ENCODE assay signal across 15 cellular contexts in genomic region chr6:150634641-150635292, GRCh38. TPM values are rescaled to one million over a fixed set of nuclear protein-coding genes. Genes with fewer than 3 reads are reported as not detected.
A peak's percentile ranks its signal among the peaks of the same experiment; 100 is the strongest.
DNase-seq lines count a peak whose midpoint lies in the region; ATAC-seq and TF ChIP-seq lines count a peak whose summit lies in the region.
"Had no signal": no experiment of that assay in that cellular context is flagged by ENCODE, and none has a peak within 500 bp of the region (broad histone marks: within the 10 kb centered on the region; RNA-seq: fewer than 3 reads in every experiment).

No MANE protein-coding gene starts in this region.

- H3K27me3 ChIP-seq in Karpas-422 (ENCODE audit: low read length) = no peaks in the 10 kb centered on the region
- H3K27me3 ChIP-seq in smooth muscle cell (ENCODE audit: low read depth) = no peaks in the 10 kb centered on the region
- H3K27me3 ChIP-seq: tibial nerve had no signal

- H3K27ac ChIP-seq in Karpas-422 (ENCODE audit: low read length) (peak overlapping the region; percentile 91), smooth muscle cell (ENCODE audit: low read depth) (no peak overlapping the region)

- peak overlapping the region; percentile 78 for H3K4me2 ChIP-seq in Karpas-422 (ENCODE audit: low read depth, low read length, poor library complexity, severe bottlenecking)
- peak overlapping the region; percentile 30 for H3K4me2 ChIP-seq in smooth muscle cell

- H3K9me3 ChIP-seq in Karpas-422 (ENCODE audit: low read length) (no peaks in the 10 kb centered on the region), smooth muscle cell (replicated peaks; ENCODE audit: low read depth) (no peaks in the 10 kb centered on the region)
- H3K9me3 ChIP-seq: tibial nerve had no signal

- H4K20me1 ChIP-seq in Karpas-422 (ENCODE audit: insufficient read depth, low read depth, low read length) = peaks cover 42% of the 10 kb centered on the region; the same call in 1 of the 2 replicates
- peaks cover 2% of the 10 kb centered on the region for H4K20me1 ChIP-seq in smooth muscle cell (ENCODE audit: low read depth)

- H3K36me3 ChIP-seq in Karpas-422 (ENCODE audit: insufficient read depth, low read length) (peaks cover 18% of the 10 kb centered on the region; the same call in 1 of the 2 replicates), smooth muscle cell (ENCODE audit: low read depth) (no peaks in the 10 kb centered on the region)
- H3K36me3 ChIP-seq: tibial nerve had no signal

- TF ChIP-seq CTCF in smooth muscle cell (IDR thresholded peaks at IDR 0.05; ENCODE audit: borderline replicate concordance, insufficient read depth, poor library complexity, severe bottlenecking) = no peak

- H3F3A ChIP-seq in smooth muscle cell (ENCODE audit: low read depth) = no peaks in the 10 kb centered on the region

- no peaks in the 10 kb centered on the region for H3K9me2 ChIP-seq in Karpas-422 (replicated peaks; ENCODE audit: insufficient read depth, low read length)

- peaks cover 100% of the 10 kb centered on the region for H3K4me1 ChIP-seq in Karpas-422 (ENCODE audit: low read length)
- H3K4me1 ChIP-seq in smooth muscle cell (ENCODE audit: low read depth) = peaks cover 4% of the 10 kb centered on the region

- H3K4me3 ChIP-seq in Karpas-422 (ENCODE audit: low read length) = peak overlapping the region; percentile 64
- H3K4me3 ChIP-seq in smooth muscle cell = no peak overlapping the region
- H3K4me3 ChIP-seq: tibial nerve had no signal

- ATAC-seq in HG02678 (IDR thresholded peaks at IDR 0.05; ENCODE audit: unreplicated experiment) = no peak
- ATAC-seq: naive thymus-derived CD8-positive, alpha-beta T cell had no signal

- peak; percentile 27 for DNase-seq in GM03348 (ENCODE audit: low spot score)
- peak; percentile 70 for DNase-seq in Karpas-422
- DNase-seq in astrocyte of the hippocampus (ENCODE audit: low read depth, low spot score) = peak; percentile 47
- DNase-seq in smooth muscle cell (lab: John Stamatoyannopoulos, UW; ENCODE audit: unreplicated experiment) = no peak
- DNase-seq in activated naive CD4-positive, alpha-beta T cell treated with anti-CD3 and anti-CD28 coated beads, Interleukin-2, amount 50 U/mL, for 16 hours = no peak
- no peak for DNase-seq in NCI-H146 treated with DMSO at 0.1 percent for 48 hours (lab: John Stamatoyannopoulos, UW; ENCODE audit: unreplicated experiment)
- DNase-seq: cortex of kidney; naive thymus-derived CD8-positive, alpha-beta T cell; NCI-H1436 treated with DMSO at 0.1 percent for 48 hours; retina; stimulated activated CD4-positive, alpha-beta T cell treated with anti-CD3 and anti-CD28 coated beads, Interleukin-1b, Interleukin-23, amount 100 ng/mL, for 48 hours; SW 1271 had no signal

- WGBS in smooth muscle cell (ENCODE audit: low lambda C conversion rate) = 43% methylated on average over 3 of the region's 3 CpGs

- peak overlapping the region; percentile 67 for H3K9ac ChIP-seq in Karpas-422 (ENCODE audit: low read length)
- H3K9ac ChIP-seq in smooth muscle cell (ENCODE audit: low read depth) = no peak overlapping the region

- peaks cover 93% of the 10 kb centered on the region for H3K79me2 ChIP-seq in Karpas-422 (ENCODE audit: low read length)
- H3K79me2 ChIP-seq in smooth muscle cell (ENCODE audit: low read depth) = no peaks in the 10 kb centered on the region

- no peak overlapping the region for H2AFZ ChIP-seq in Karpas-422 (ENCODE audit: low read length)
- no peak overlapping the region for H2AFZ ChIP-seq in smooth muscle cell (ENCODE audit: low read depth)

RNA-seq across cellular contexts. Expression of gene PLEKHG1, which starts 35.1 kb away (rescaled TPM):
- total RNA-seq in Karpas-422 (2014; rRNA removed; shearing (Covaris generic); ENCODE audit: low replicate concordance) = 69.0 and 92.4 TPM in 2 replicates
- 6.0 and 13.5 TPM in 2 replicates for total RNA-seq in smooth muscle cell
- 1.5 and 5.4 TPM in 2 replicates for polyA plus RNA-seq in smooth muscle cell
- total RNA-seq: G401 had no signal

Comparison
In these comparisons a context has a peak if more than half of its experiments do, and no peak if none do; other contexts are left out.
1. DNase-seq: peak in GM03348 (single experiment), Karpas-422 (single experiment) and astrocyte of the hippocampus (single experiment); none in smooth muscle cell (single experiment), activated naive CD4-positive, alpha-beta T cell treated with anti-CD3 and anti-CD28 coated beads, Interleukin-2, amount 50 U/mL, for 16 hours (single experiment) and NCI-H146 treated with DMSO at 0.1 percent for 48 hours (single experiment).